1 cellular context compared by ENCODE assay signal in genomic region chr9:34646211-34647083, GRCh38.
TF ChIP-seq lines count a peak whose summit lies in the region.

Gene GALT, plus strand, starts transcription at chr9:34646675. Its CDS starts 30 bp downstream, at chr9:34646705.

TF ChIP-seq in HepG2, 621 proteins besides CTCF, POLR2A, EP300 and RAD21 (continued from another document and continues in another):
- TF ChIP-seq ZBTB40 (IDR thresholded peaks at IDR 0.05): no peak
- TF ChIP-seq ZBTB40 (CRISPR knock-in tag; IDR thresholded peaks at IDR 0.05): no peak; the same call in 1 of the 2 replicates
- no peak for TF ChIP-seq ZZZ3 (CRISPR knock-in tag; IDR thresholded peaks at IDR 0.05; ENCODE audit: borderline replicate concordance)
- no peak; the same call in 1 of the 2 replicates for TF ChIP-seq TARDBP (CRISPR knock-in tag; IDR thresholded peaks at IDR 0.05)
- TF ChIP-seq HNF1A (IDR thresholded peaks at IDR 0.05; ENCODE audit: low read depth): no peak
- peak; percentile 1; the same call in 1 of the 2 replicates for TF ChIP-seq HNF1A (CRISPR knock-in tag; IDR thresholded peaks at IDR 0.05; ENCODE audit: borderline replicate concordance)
- no peak for TF ChIP-seq ZNF513 (CRISPR knock-in tag; conservative IDR thresholded peaks at IDR 0.05)
- peak; percentile 81 for TF ChIP-seq ZNF776 (CRISPR knock-in tag; IDR thresholded peaks at IDR 0.05)
- 0 out of 2 replicates have a peak, but pooled peaks have one; percentile 15 for TF ChIP-seq ZBTB2 (CRISPR knock-in tag; IDR thresholded peaks at IDR 0.05; ENCODE audit: low read depth)
- TF ChIP-seq SOX6 (IDR thresholded peaks at IDR 0.05): no peak
- peak; percentile 66 for TF ChIP-seq SOX6 (CRISPR knock-in tag; IDR thresholded peaks at IDR 0.05)
- TF ChIP-seq NBN (conservative IDR thresholded peaks at IDR 0.05): no peak
- TF ChIP-seq HCFC1 (IDR thresholded peaks at IDR 0.05; ENCODE audit: low read depth, low read length): no peak
- 0 out of 2 replicates have a peak, but pooled peaks have one; percentile 15 for TF ChIP-seq ZNF503 (CRISPR knock-in tag; IDR thresholded peaks at IDR 0.05)
- no peak; the same call in 1 of the 2 replicates for TF ChIP-seq TRAFD1 (CRISPR knock-in tag; IDR thresholded peaks at IDR 0.05; ENCODE audit: borderline replicate concordance)
- peak; percentile 15; the same call in 1 of the 2 replicates for TF ChIP-seq ZNF619 (CRISPR knock-in tag; IDR thresholded peaks at IDR 0.05)
- TF ChIP-seq ZBTB39 (CRISPR knock-in tag; IDR thresholded peaks at IDR 0.05): no peak
- TF ChIP-seq CAMTA2 (CRISPR knock-in tag; IDR thresholded peaks at IDR 0.05; ENCODE audit: borderline replicate concordance): 0 out of 2 replicates have a peak, but pooled peaks have one; percentile 21
- TF ChIP-seq REST (IDR thresholded peaks at IDR 0.05; ENCODE audit: borderline replicate concordance in 1 of 2, low read depth in 1 of 2, low read length in 2 of 2): peak in 1 of 2 experiments; percentile 33; a peak in 1 of 4 replicates
- no peak for TF ChIP-seq POLR2AphosphoS2 (IDR thresholded peaks at IDR 0.05; ENCODE audit: low read depth, low read length)
- TF ChIP-seq PRPF4 (IDR thresholded peaks at IDR 0.05; ENCODE audit: low read depth, low read length, poor library complexity, severe bottlenecking): no peak
- TF ChIP-seq RARA (CRISPR knock-in tag; IDR thresholded peaks at IDR 0.05): peak; percentile 55
